14 cellular contexts compared by ENCODE assay signal in the genomic region with DNA sequence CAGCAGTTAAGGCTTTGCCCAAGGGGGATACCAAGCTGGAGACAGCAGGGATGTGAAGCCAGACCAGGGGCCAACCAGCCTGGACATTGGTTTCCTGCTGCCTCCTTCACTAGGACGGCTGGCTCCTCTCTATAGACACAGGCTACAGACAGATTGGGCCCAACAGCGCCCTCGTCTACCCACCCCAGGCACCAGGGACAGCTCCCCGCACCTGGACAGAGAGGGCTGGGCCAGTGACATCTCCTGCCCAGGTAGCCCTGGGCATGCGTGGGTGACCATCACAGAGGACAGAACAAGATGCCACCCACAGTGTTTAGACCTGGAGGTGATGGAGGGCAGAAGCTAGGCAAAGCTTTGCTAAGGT. TPM values are rescaled to one million over a fixed set of nuclear protein-coding genes. Genes with fewer than 3 reads are reported as not detected.
A peak's percentile ranks its signal among the peaks of the same experiment; 100 is the strongest.
DNase-seq lines count a peak whose midpoint lies in the region; ATAC-seq and TF ChIP-seq lines count a peak whose summit lies in the region.
"Had no signal": no experiment of that assay in that cellular context is flagged by ENCODE, and none has a peak within 500 bp of the region (broad histone marks: within the 10 kb centered on the region; RNA-seq: fewer than 3 reads in every experiment).

No MANE protein-coding gene starts in this region.

- peaks cover 12% of the 10 kb centered on the region for H4K20me1 ChIP-seq in GM23338 (replicated peaks; ENCODE audit: insufficient read depth)

- no peak overlapping the region for H3K27ac ChIP-seq in GM23338 (ENCODE audit: low read depth)
- H3K27ac ChIP-seq in angular gyrus (ENCODE audit: low read depth, low read length), result peak overlapping the region; percentile 78
- peak overlapping the region in 3 of 4 donors; percentile 60 to 73 (median 70) for H3K27ac ChIP-seq in sigmoid colon

- intact Hi-C loops in sigmoid colon (cut with DNase I), result no loop called here

- H3F3A ChIP-seq in GM23338 (replicated peaks; ENCODE audit: low read depth), result no peaks in the 10 kb centered on the region

- H3K36me3 Mint-ChIP-seq in GM23338 (ENCODE audit: low read depth), result no peaks in the 10 kb centered on the region
- H3K36me3 Mint-ChIP-seq: CD4-positive, alpha-beta memory T cell had no signal

- WGBS in sigmoid colon, 2 donors, result 82 to 83% methylated on average over 5 of the region's 5 CpGs

- H3K79me2 ChIP-seq in GM23338 (replicated peaks; ENCODE audit: insufficient read depth), result peaks cover 3% of the 10 kb centered on the region; the same call in 1 of the 2 replicates

- H3K9me2 ChIP-seq in GM23338 (ENCODE audit: insufficient read depth), result no peaks in the 10 kb centered on the region

- H3K27me3 Mint-ChIP-seq in GM23338 (ENCODE audit: insufficient read depth, low read depth, poor library complexity), result peaks cover 19% of the 10 kb centered on the region

- no peak overlapping the region for H3K27ac Mint-ChIP-seq in GM23338
- H3K27ac Mint-ChIP-seq: CD4-positive, alpha-beta memory T cell had no signal

- peaks cover 13% of the 10 kb centered on the region for H3K4me1 Mint-ChIP-seq in GM23338

- H3K36me3 ChIP-seq in GM23338 (ENCODE audit: insufficient read depth), result no peaks in the 10 kb centered on the region
- H3K36me3 ChIP-seq in sigmoid colon, result no peaks in the 10 kb centered on the region
- H3K36me3 ChIP-seq: thyroid gland had no signal

- ATAC-seq in GM23338, result peak; percentile 13

- no peak for TF ChIP-seq CTCF in GM23338 (conservative IDR thresholded peaks at IDR 0.05; ENCODE audit: low read depth in 2 of 2)
- TF ChIP-seq CTCF in foreskin fibroblast (IDR thresholded peaks at IDR 0.05; ENCODE audit: low read depth, low read length), result no peak
- no peak for TF ChIP-seq CTCF in sigmoid colon (IDR thresholded peaks at IDR 0.05)

- peak overlapping the region; percentile 87; the same call in 1 of the 2 replicates for H3K4me3 ChIP-seq in GM23338
- peak overlapping the region; percentile 85 to 95 for H3K4me3 ChIP-seq in foreskin fibroblast (ENCODE audit: low read depth in 1 of 2, low read length in 2 of 2)
- peak overlapping the region in 2 of 4 donors; percentile 64 to 72 for H3K4me3 ChIP-seq in sigmoid colon

- no peak overlapping the region for H2AFZ ChIP-seq in GM23338

- H3K4me3 Mint-ChIP-seq in GM23338, result peak overlapping the region; percentile 82

- H3K27me3 ChIP-seq in GM23338 (ENCODE audit: insufficient read depth) (peaks cover 21% of the 10 kb centered on the region), sigmoid colon (peaks cover 0 to 16% (median 0%) of the 10 kb centered on the region in 3 donors)
- H3K27me3 ChIP-seq: thyroid gland had no signal

- H3K9me3 Mint-ChIP-seq in GM23338, result no peaks in the 10 kb centered on the region; the same call in 2 of the 3 replicates

- DNase-seq in GM23338 (ENCODE audit: low spot score), result peak; percentile 17
- DNase-seq in foreskin fibroblast, result no peak
- DNase-seq in sigmoid colon, result no peak
- no peak for DNase-seq in activated CD4-positive, alpha-beta T cell treated with anti-CD3 and anti-CD28 coated beads for 4 hours
- no peak for DNase-seq in AG20443 (ENCODE audit: low spot score)
- no peak for DNase-seq in NOMO-1 (lab: John Stamatoyannopoulos, UW; ENCODE audit: unreplicated experiment in 2 of 2)
- DNase-seq in DMS 273 treated with DMSO at 0.1 percent for 48 hours (lab: John Stamatoyannopoulos, UW), result no peak
- DNase-seq: adrenal gland; CD4-positive, alpha-beta memory T cell; KG1; NCI-H187 treated with DMSO at 0.1 percent for 48 hours; thyroid gland had no signal

- no peak for TF ChIP-seq POLR2A in sigmoid colon (IDR thresholded peaks at IDR 0.05)

- peak overlapping the region; percentile 94 for H3K4me2 ChIP-seq in GM23338

- no peaks in the 10 kb centered on the region for H3K9me3 ChIP-seq in sigmoid colon
- H3K9me3 ChIP-seq: adrenal gland, thyroid gland had no signal

- H3K4me1 ChIP-seq in GM23338 (ENCODE audit: insufficient read depth), result peaks cover 13% of the 10 kb centered on the region; the same call in 1 of the 2 replicates
- peaks cover 0 to 24% (median 18%) of the 10 kb centered on the region in 4 donors for H3K4me1 ChIP-seq in sigmoid colon

- TF ChIP-seq EP300 in sigmoid colon (IDR thresholded peaks at IDR 0.05), result no peak

TF ChIP-seq in GM23338, 12 proteins besides CTCF, POLR2A, EP300 and RAD21:
- TF ChIP-seq ZNF331 (CRISPR knock-in tag; IDR thresholded peaks at IDR 0.05; ENCODE audit: low read depth), result no peak
- TF ChIP-seq, protein P1, sequence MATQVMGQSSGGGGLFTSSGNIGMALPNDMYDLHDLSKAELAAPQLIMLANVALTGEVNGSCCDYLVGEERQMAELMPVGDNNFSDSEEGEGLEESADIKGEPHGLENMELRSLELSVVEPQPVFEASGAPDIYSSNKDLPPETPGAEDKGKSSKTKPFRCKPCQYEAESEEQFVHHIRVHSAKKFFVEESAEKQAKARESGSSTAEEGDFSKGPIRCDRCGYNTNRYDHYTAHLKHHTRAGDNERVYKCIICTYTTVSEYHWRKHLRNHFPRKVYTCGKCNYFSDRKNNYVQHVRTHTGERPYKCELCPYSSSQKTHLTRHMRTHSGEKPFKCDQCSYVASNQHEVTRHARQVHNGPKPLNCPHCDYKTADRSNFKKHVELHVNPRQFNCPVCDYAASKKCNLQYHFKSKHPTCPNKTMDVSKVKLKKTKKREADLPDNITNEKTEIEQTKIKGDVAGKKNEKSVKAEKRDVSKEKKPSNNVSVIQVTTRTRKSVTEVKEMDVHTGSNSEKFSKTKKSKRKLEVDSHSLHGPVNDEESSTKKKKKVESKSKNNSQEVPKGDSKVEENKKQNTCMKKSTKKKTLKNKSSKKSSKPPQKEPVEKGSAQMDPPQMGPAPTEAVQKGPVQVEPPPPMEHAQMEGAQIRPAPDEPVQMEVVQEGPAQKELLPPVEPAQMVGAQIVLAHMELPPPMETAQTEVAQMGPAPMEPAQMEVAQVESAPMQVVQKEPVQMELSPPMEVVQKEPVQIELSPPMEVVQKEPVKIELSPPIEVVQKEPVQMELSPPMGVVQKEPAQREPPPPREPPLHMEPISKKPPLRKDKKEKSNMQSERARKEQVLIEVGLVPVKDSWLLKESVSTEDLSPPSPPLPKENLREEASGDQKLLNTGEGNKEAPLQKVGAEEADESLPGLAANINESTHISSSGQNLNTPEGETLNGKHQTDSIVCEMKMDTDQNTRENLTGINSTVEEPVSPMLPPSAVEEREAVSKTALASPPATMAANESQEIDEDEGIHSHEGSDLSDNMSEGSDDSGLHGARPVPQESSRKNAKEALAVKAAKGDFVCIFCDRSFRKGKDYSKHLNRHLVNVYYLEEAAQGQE (IDR thresholded peaks at IDR 0.05; ENCODE audit: unreplicated experiment), result peak; percentile 73

RNA-seq across cellular contexts. Expression of a gene that starts 1.2 kb away (rescaled TPM):
- 31.1 and 42.2 TPM in 2 replicates for total RNA-seq in GM23338 (2014; rRNA removed; shearing (Covaris generic))
- polyA plus RNA-seq in GM23338 (2016; fragmentation: Nextera tagmentation; extraction: Ambion mirVana) (14.8 and 16.8 TPM in 2 replicates), sigmoid colon (10 to 100 TPM in 1 of 3 donors, 1 to 10 TPM in 2; 6.0 to 15.2 (median 9.0) TPM)
- total RNA-seq in sigmoid colon, result 100 to 1,000 TPM in 2 of 4 donors, 10 to 100 TPM in 2; 83.6 to 181 (median 95.0) TPM
- total RNA-seq: T-helper 1 cell treated with Interleukin-12 subunit alpha and Interleukin-12 subunit beta and Interleukin-4 antibody, amounts not matched to agents 30 ng/mL and 1 ng/mL, for 36 hours had no signal
